1 cellular context compared by ENCODE assay signal in the genomic region with DNA sequence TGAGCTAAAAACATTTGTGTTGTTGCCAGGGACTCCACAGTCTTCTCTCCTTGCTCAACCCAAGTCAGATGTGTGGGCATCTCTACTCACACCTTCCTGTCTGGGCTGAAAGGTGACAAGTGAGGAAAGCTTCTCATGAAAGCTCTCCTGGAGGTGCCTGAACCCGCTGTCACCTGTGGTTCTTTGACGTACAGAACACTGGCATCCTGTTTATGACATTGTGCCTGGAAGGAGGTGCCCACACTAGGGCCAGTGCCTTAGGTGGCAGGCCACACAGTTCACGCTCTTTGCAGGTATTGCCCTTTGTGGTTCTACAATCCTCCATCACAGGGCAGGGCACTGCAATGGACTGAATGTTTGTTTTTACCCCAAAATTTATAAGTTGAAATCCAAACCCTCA.
TF ChIP-seq lines count a peak whose summit lies in the region.

No MANE protein-coding gene starts in this region.

TF ChIP-seq in SK-N-SH, 30 proteins besides CTCF, POLR2A, EP300 and RAD21 (continued from another document):
- TF ChIP-seq REST (IDR thresholded peaks at IDR 0.05; ENCODE audit: low read depth, low read length) (no peak), NFIC (IDR thresholded peaks at IDR 0.05; ENCODE audit: borderline replicate concordance) (no peak), GATA2 (CRISPR knock-in tag; IDR thresholded peaks at IDR 0.05) (no peak), EZH2phosphoT487 (IDR thresholded peaks at IDR 0.05; ENCODE audit: borderline replicate concordance, low read depth) (no peak), JUND (IDR thresholded peaks at IDR 0.05) (no peak), GABPA (IDR thresholded peaks at IDR 0.05; ENCODE audit: low read depth) (no peak), MEF2A (IDR thresholded peaks at IDR 0.05; ENCODE audit: borderline replicate concordance, low read depth) (no peak)
